9 cellular contexts compared by ENCODE assay signal in the genomic region with DNA sequence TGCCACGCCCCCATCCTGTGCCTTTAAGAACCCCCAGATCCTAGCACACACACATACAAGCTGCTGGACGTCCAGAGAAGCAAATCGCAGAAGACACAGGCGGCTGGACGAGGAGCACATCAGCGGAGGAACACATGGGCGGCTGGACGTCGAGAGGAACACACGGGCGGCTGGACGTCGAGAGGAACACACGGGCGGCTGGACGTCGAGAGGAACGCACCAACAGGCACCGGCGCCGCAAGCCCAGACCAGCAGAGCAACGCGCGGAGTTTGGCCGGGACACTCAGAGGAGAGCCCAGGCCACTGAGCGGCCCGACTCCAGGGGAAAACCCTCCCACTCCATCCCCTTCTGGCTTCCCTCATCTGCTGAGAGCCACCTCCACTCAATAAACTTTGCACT. TPM values are rescaled to one million over a fixed set of nuclear protein-coding genes. Genes with fewer than 3 reads are reported as not detected.
"Had no signal": no experiment of that assay in that cellular context is flagged by ENCODE, and none has a peak within 500 bp of the region (broad histone marks: within the 10 kb centered on the region; RNA-seq: fewer than 3 reads in every experiment).

No MANE protein-coding gene starts in this region.

- H3K4me2 ChIP-seq: GM23338 had no signal

- FAIRE-seq: H54 had no signal

- H3K4me3 ChIP-seq: GM23248, GM23338, HAP-1 had no signal

- H3K9me3 ChIP-seq: HAP-1 had no signal

- H3K9ac ChIP-seq: GM23248 had no signal

- H3K36me3 ChIP-seq: HAP-1 had no signal

- H3K27ac Mint-ChIP-seq: GM23338, HFFc6 had no signal

- H2AFZ ChIP-seq: GM23248, GM23338 had no signal

- H3K27ac ChIP-seq: GM23248 had no signal

- H3K9me3 Mint-ChIP-seq: GM23338, HFFc6 had no signal

- H3K4me3 Mint-ChIP-seq: GM23338, HFFc6 had no signal

- DNase-seq: GM23248, GOT3, H7, HCEC 1CT, HFFc6 had no signal

RNA-seq across cellular contexts. Expression of a gene that starts 17.2 kb away (rescaled TPM):
- total RNA-seq: GM23248, GM23338, H4, H7, HFFc6 had no signal
- polyA plus RNA-seq: GM23248, GM23338 had no signal
